24 cellular contexts compared by ENCODE assay signal in genomic region chr1:227844320-227845114, GRCh38. TPM values are rescaled to one million over a fixed set of nuclear protein-coding genes. Genes with fewer than 3 reads are reported as not detected.
"Had no signal": no experiment of that assay in that cellular context is flagged by ENCODE, and none has a peak within 500 bp of the region (broad histone marks: within the 10 kb centered on the region; RNA-seq: fewer than 3 reads in every experiment).

No MANE protein-coding gene starts in this region.

- H3K27me3 Mint-ChIP-seq: activated T-cell treated with anti-CD3 and anti-CD28 coated beads, Interleukin-2, amount 50 U/mL, for 24 hours had no signal

- H3K4me3 ChIP-seq: coronary artery, gastrocnemius medialis, heart left ventricle, left ventricle myocardium inferior, neural progenitor cell, right atrium auricular region, stomach had no signal

- ATAC-seq: activated CD4-positive, CD25-positive, alpha-beta regulatory T cell treated with anti-CD3 and anti-CD28 coated beads, Interleukin-2, amount 50 U/mL, for 24 hours; gastrocnemius medialis; heart left ventricle had no signal

- H2AFZ ChIP-seq: neural progenitor cell had no signal

- H3K36me3 Mint-ChIP-seq: neural progenitor cell had no signal

- H3K27ac Mint-ChIP-seq: activated T-cell treated with anti-CD3 and anti-CD28 coated beads, Interleukin-2, amount 50 U/mL, for 24 hours; activated T-helper 2 cell treated with anti-CD3 and anti-CD28 coated beads, Interferon-gamma antibody, Interleukin-2, Interleukin-4, amounts not matched to agents 10 μg/mL and 5 μg/mL and 100 μg/mL, durations not matched to agents 14 hours and 24 hours and 36 hours; memory B cell; neural progenitor cell; progenitor cell of endocrine pancreas had no signal

- FAIRE-seq: kidney had no signal

- H3K9me3 Mint-ChIP-seq: activated T-helper 2 cell treated with anti-CD3 and anti-CD28 coated beads, Interferon-gamma antibody, Interleukin-2, Interleukin-4, amounts not matched to agents 10 μg/mL and 5 μg/mL and 100 μg/mL, durations not matched to agents 14 hours and 24 hours and 36 hours had no signal

- H3K27ac ChIP-seq: coronary artery, gastrocnemius medialis, heart left ventricle, left ventricle myocardium inferior, neural progenitor cell, right atrium auricular region, stomach had no signal

- H3K36me3 ChIP-seq: gastrocnemius medialis, heart left ventricle, left ventricle myocardium inferior, neural progenitor cell, right atrium auricular region, stomach had no signal

- H3K4me2 ChIP-seq: neural progenitor cell had no signal

- H3K9me3 ChIP-seq: gastrocnemius medialis, right atrium auricular region had no signal

- DNase-seq: activated CD4-positive, alpha-beta T cell treated with anti-CD3 and anti-CD28 coated beads, Interleukin-2, amount 50 U/mL, for 1 hour; activated naive CD4-positive, alpha-beta T cell treated with anti-CD3 and anti-CD28 coated beads, Interleukin-2, amount 50 U/mL, for 16 hours; activated T-cell treated with anti-CD3 and anti-CD28 coated beads, Interleukin-2, amount 50 U/mL, for 24 hours; aorta; gastrocnemius medialis; heart left ventricle; kidney; left ventricle myocardium inferior; stomach; T-cell; T-helper 9 cell; trophoblast cell had no signal

- H3K4me1 ChIP-seq: gastrocnemius medialis, heart left ventricle, left ventricle myocardium inferior, neural progenitor cell, right atrium auricular region, stomach had no signal

- H3K4me3 Mint-ChIP-seq: activated T-cell treated with anti-CD3 and anti-CD28 coated beads, Interleukin-2, amount 50 U/mL, for 24 hours; memory B cell; neural progenitor cell; T-cell had no signal

- H3K4me1 Mint-ChIP-seq: memory B cell had no signal

- H3K27me3 ChIP-seq: gastrocnemius medialis, heart left ventricle, neural progenitor cell, right atrium auricular region, stomach had no signal

- H3K9ac ChIP-seq: neural progenitor cell had no signal

RNA-seq across cellular contexts. Expression of gene PRSS38, which starts 29.0 kb away (rescaled TPM):
- total RNA-seq: activated T-helper 2 cell treated with anti-CD3 and anti-CD28 coated beads, Interferon-gamma antibody, Interleukin-2, Interleukin-4, amounts not matched to agents 10 μg/mL and 5 μg/mL and 100 μg/mL, durations not matched to agents 14 hours and 24 hours and 36 hours; aorta; esophagus mucosa; gastrocnemius medialis; heart left ventricle; kidney; left ventricle myocardium inferior; mononuclear cell; osteoblast; progenitor cell of endocrine pancreas; right atrium auricular region; skeletal muscle tissue; stomach; T-cell; temporal lobe had no signal
- polyA plus RNA-seq: aorta, heart left ventricle, stomach had no signal
